In genomic region chr2:74527741-74528140, GRCh38 we compare ENCODE assay signal across 7 cellular contexts. TPM values are rescaled to one million over a fixed set of nuclear protein-coding genes. Genes with fewer than 3 reads are reported as not detected.
DNase-seq lines count a peak whose midpoint lies in the region; ATAC-seq lines count a peak whose summit lies in the region.
"Had no signal": no experiment of that assay in that cellular context is flagged by ENCODE, and none has a peak within 500 bp of the region (broad histone marks: within the 10 kb centered on the region; RNA-seq: fewer than 3 reads in every experiment).

No MANE protein-coding gene starts in this region.

- H3K9me3 ChIP-seq in BLaER1 treated with 17β-estradiol and CSF1 and Interleukin-3, amounts not matched to agents 10 nM and 100 nM (replicated peaks in 1 of 11), result 0 out of 22 replicates have a peak, but pooled peaks cover 0 to 6% (median 0%) of the 10 kb centered on the region in 11 experiments

- peak overlapping the region; percentile 93 to 99 (median 98) for H3K4me2 ChIP-seq in BLaER1 treated with 17β-estradiol and CSF1 and Interleukin-3, amounts not matched to agents 10 nM and 100 nM

- peaks cover 0 to 4% (median 0%) of the 10 kb centered on the region in 11 experiments; a peak in 1 of 22 replicates for H3K27me3 ChIP-seq in BLaER1 treated with 17β-estradiol and CSF1 and Interleukin-3, amounts not matched to agents 10 nM and 100 nM

- DNase-seq in activated CD4-positive, alpha-beta memory T cell treated with anti-CD3 and anti-CD28 coated beads for 36 hours, result no peak
- DNase-seq in NCI-H2081 (lab: John Stamatoyannopoulos, UW), result no peak
- DNase-seq: central memory CD4-positive, alpha-beta T cell; right cardiac atrium had no signal

- H3K4me3 Mint-ChIP-seq in activated CD4-positive, alpha-beta memory T cell treated with anti-CD3 and anti-CD28 coated beads for 36 hours, result peak overlapping the region; percentile 98

- H3K4me1 ChIP-seq in BLaER1 treated with 17β-estradiol and CSF1 and Interleukin-3, amounts not matched to agents 10 nM and 100 nM, result peaks cover 26 to 54% (median 49%) of the 10 kb centered on the region in 10 experiments

- peaks cover 52% of the 10 kb centered on the region for H3K36me3 Mint-ChIP-seq in activated CD4-positive, alpha-beta memory T cell treated with anti-CD3 and anti-CD28 coated beads for 36 hours

- CTCF ChIA-PET in activated CD4-positive, alpha-beta memory T cell treated with anti-CD3 and anti-CD28 coated beads for 36 hours (lab: Charles Lee), result interaction anchor here (5.1 to 5.3 kb wide), 2 partner anchors 45 to 60 kb away, joined by 55 to 66 read pairs; partner anchors contain the start of genes CCDC142 and TTC31

- H3K4me3 ChIP-seq in BLaER1 treated with 17β-estradiol and CSF1 and Interleukin-3, amounts not matched to agents 10 nM and 100 nM, result peak overlapping the region; percentile 81 to 94 (median 86); a peak in 15 of 20 replicates

- no peak overlapping the region for H3K27ac Mint-ChIP-seq in activated CD4-positive, alpha-beta memory T cell treated with anti-CD3 and anti-CD28 coated beads for 36 hours

- H3K36me3 ChIP-seq in BLaER1 treated with 17β-estradiol and CSF1 and Interleukin-3, amounts not matched to agents 10 nM and 100 nM, result peaks cover 29 to 45% (median 38%) of the 10 kb centered on the region in 11 experiments

- intact Hi-C loops in activated CD4-positive, alpha-beta memory T cell treated with anti-CD3 and anti-CD28 coated beads for 36 hours (cut with micrococcal nuclease), result loop anchor here (2.0 kb wide), 1 partner anchor 55 kb away; the partner anchor contains the start of gene MRPL53

- no peak for ATAC-seq in GM18867 (IDR thresholded peaks at IDR 0.05; ENCODE audit: unreplicated experiment)
- ATAC-seq: right cardiac atrium had no signal

- H3K27me3 Mint-ChIP-seq in activated CD4-positive, alpha-beta memory T cell treated with anti-CD3 and anti-CD28 coated beads for 36 hours, result no peaks in the 10 kb centered on the region

- H3K4me1 Mint-ChIP-seq in activated CD4-positive, alpha-beta memory T cell treated with anti-CD3 and anti-CD28 coated beads for 36 hours (ENCODE audit: low read depth), result peaks cover 39% of the 10 kb centered on the region

- peak overlapping the region in 8 of 11 experiments; percentile 94 to 99 (median 97); a peak in 9 of 22 replicates for H3K9ac ChIP-seq in BLaER1 treated with 17β-estradiol and CSF1 and Interleukin-3, amounts not matched to agents 10 nM and 100 nM

- H3K9me3 Mint-ChIP-seq in activated CD4-positive, alpha-beta memory T cell treated with anti-CD3 and anti-CD28 coated beads for 36 hours, result no peaks in the 10 kb centered on the region

- peaks cover 0 to 26% (median 14%) of the 10 kb centered on the region in 11 experiments; a peak in 10 of 22 replicates for H4K20me1 ChIP-seq in BLaER1 treated with 17β-estradiol and CSF1 and Interleukin-3, amounts not matched to agents 10 nM and 100 nM

- peak overlapping the region in 1 of 11 experiments; percentile 59; a peak in 1 of 22 replicates for H3K27ac ChIP-seq in BLaER1 treated with 17β-estradiol and CSF1 and Interleukin-3, amounts not matched to agents 10 nM and 100 nM

- POLR2A ChIA-PET in activated CD4-positive, alpha-beta memory T cell treated with anti-CD3 and anti-CD28 coated beads for 36 hours (lab: Charles Lee), result interaction anchor here (1.2 to 2.5 kb wide), 4 partner anchors 15 to 72 kb away, joined by 4 to 11 read pairs (median 4); partner anchors contain the start of genes INO80B and PCGF1

RNA-seq across cellular contexts. Expression of gene DQX1, which starts 1.7 kb away (rescaled TPM):
- total RNA-seq in activated CD4-positive, alpha-beta memory T cell treated with anti-CD3 and anti-CD28 coated beads for 36 hours, result under 1 TPM; 0.33 to 0.56 TPM
- total RNA-seq: right cardiac atrium had no signal

RNA-seq across cellular contexts. Expression of gene AUP1, which starts 1.8 kb away (rescaled TPM):
- total RNA-seq in activated CD4-positive, alpha-beta memory T cell treated with anti-CD3 and anti-CD28 coated beads for 36 hours, result 10 to 100 TPM; 92.1 to 98.0 TPM

RNA-seq across cellular contexts. Expression of gene HTRA2, which starts 2.0 kb away (rescaled TPM):
- 10 to 100 TPM; 70.6 to 72.3 TPM for total RNA-seq in activated CD4-positive, alpha-beta memory T cell treated with anti-CD3 and anti-CD28 coated beads for 36 hours

RNA-seq across cellular contexts. Expression of gene TLX2, which starts 13.5 kb away (rescaled TPM):
- under 1 TPM; 0.52 to 0.94 TPM for total RNA-seq in activated CD4-positive, alpha-beta memory T cell treated with anti-CD3 and anti-CD28 coated beads for 36 hours
- total RNA-seq: right cardiac atrium, temporal lobe had no signal

RNA-seq across cellular contexts. Expression of gene PCGF1, which starts 20.2 kb away (rescaled TPM):
- total RNA-seq in activated CD4-positive, alpha-beta memory T cell treated with anti-CD3 and anti-CD28 coated beads for 36 hours, result 10 to 100 TPM; 22.6 to 26.0 TPM
